ENCODE assay signal across 11 cellular contexts in genomic region chr3:117477214-117477755, GRCh38.
DNase-seq lines count a peak whose midpoint lies in the region; ATAC-seq and TF ChIP-seq lines count a peak whose summit lies in the region.
"Had no signal": no experiment of that assay in that cellular context is flagged by ENCODE, and none has a peak within 500 bp of the region (broad histone marks: within the 10 kb centered on the region; RNA-seq: fewer than 3 reads in every experiment).

No MANE protein-coding gene starts in this region.

- no peaks in the 10 kb centered on the region for H4K20me1 ChIP-seq in osteoblast (ENCODE audit: insufficient read depth, low read length)

- H2BK12ac ChIP-seq in mesenchymal stem cell (ENCODE audit: low read length in 2 of 2), result no peak overlapping the region

- no peak overlapping the region for H3K4me2 ChIP-seq in osteoblast (ENCODE audit: insufficient read depth, low read length)
- H3K4me2 ChIP-seq in mesenchymal stem cell (ENCODE audit: low read length, poor library complexity, severe bottlenecking), result no peak overlapping the region

- WGBS in mesenchymal stem cell, result 80% methylated on average over 6 of the region's 6 CpGs

- H3K4me1 ChIP-seq in osteoblast (ENCODE audit: insufficient read depth, low read length), result no peaks in the 10 kb centered on the region
- H3K4me1 ChIP-seq in mesenchymal stem cell (ENCODE audit: control insufficient read depth, insufficient read depth, low read depth, low read length), result no peaks in the 10 kb centered on the region
- H3K4me1 ChIP-seq: Caco-2 had no signal

- H3K4ac ChIP-seq in mesenchymal stem cell (ENCODE audit: low read depth in 1 of 2, low read length in 2 of 2), result no peak overlapping the region

- H4K8ac ChIP-seq in mesenchymal stem cell (ENCODE audit: low read length), result no peak overlapping the region

- no peak overlapping the region for H3K9ac ChIP-seq in mesenchymal stem cell (ENCODE audit: low read length)

- H3K79me2 ChIP-seq in osteoblast (ENCODE audit: insufficient read depth, low read length), result no peaks in the 10 kb centered on the region

- no peak overlapping the region for H4K91ac ChIP-seq in mesenchymal stem cell (ENCODE audit: low read length)

- H3K27me3 ChIP-seq in osteoblast (ENCODE audit: insufficient read depth, low read length) (no peaks in the 10 kb centered on the region), mesenchymal stem cell (ENCODE audit: control insufficient read depth in 1 of 2, insufficient read depth in 1 of 2, low read length in 2 of 2) (no peaks in the 10 kb centered on the region)

- H2BK120ac ChIP-seq in mesenchymal stem cell (ENCODE audit: low read depth, low read length), result no peak overlapping the region

- H3K9me3 ChIP-seq in osteoblast (ENCODE audit: low read depth, low read length), result no peaks in the 10 kb centered on the region
- no peaks in the 10 kb centered on the region for H3K9me3 ChIP-seq in mesenchymal stem cell (ENCODE audit: control insufficient read depth, low read length)
- H3K9me3 ChIP-seq: Caco-2, HAP-1 had no signal

- H3K79me1 ChIP-seq in mesenchymal stem cell (replicated peaks; ENCODE audit: low read length, poor library complexity, severe bottlenecking), result no peaks in the 10 kb centered on the region

- H2AK5ac ChIP-seq in mesenchymal stem cell (ENCODE audit: low read length, severe bottlenecking), result no peak overlapping the region

- H2BK15ac ChIP-seq in mesenchymal stem cell (ENCODE audit: low read depth, poor library complexity, severe bottlenecking), result no peak overlapping the region

- H3K27ac ChIP-seq in osteoblast (ENCODE audit: low read depth, low read length), result no peak overlapping the region
- H3K27ac ChIP-seq in mesenchymal stem cell (ENCODE audit: low read length, poor library complexity, severe bottlenecking), result no peak overlapping the region
- H3K27ac ChIP-seq: 22Rv1 had no signal

- no peak overlapping the region for H3K4me3 ChIP-seq in osteoblast (ENCODE audit: insufficient read depth, low read length)
- no peak overlapping the region for H3K4me3 ChIP-seq in mesenchymal stem cell (ENCODE audit: insufficient read depth in 1 of 2, low read depth in 1 of 2, low read length in 2 of 2)
- H3K4me3 ChIP-seq: HAP-1 had no signal

- H2AFZ ChIP-seq in osteoblast (ENCODE audit: low read length) (no peak overlapping the region), mesenchymal stem cell (ENCODE audit: low read depth, low read length) (no peak overlapping the region)

- no peaks in the 10 kb centered on the region for H3K36me3 ChIP-seq in osteoblast (ENCODE audit: insufficient read depth, low read length)
- no peaks in the 10 kb centered on the region for H3K36me3 ChIP-seq in mesenchymal stem cell (ENCODE audit: control insufficient read depth in 1 of 2, insufficient read depth in 2 of 2, low read depth in 1 of 2, low read length in 2 of 2)
- H3K36me3 ChIP-seq: HAP-1 had no signal

- no peak overlapping the region for H3K14ac ChIP-seq in mesenchymal stem cell (ENCODE audit: low read length in 2 of 2)

- no peak for TF ChIP-seq CTCF in osteoblast (IDR thresholded peaks at IDR 0.05; ENCODE audit: extremely low read depth, low read depth, low read length)

- H3K23ac ChIP-seq in mesenchymal stem cell (ENCODE audit: low read length in 2 of 2), result no peak overlapping the region

- no peak overlapping the region for H2BK5ac ChIP-seq in mesenchymal stem cell (ENCODE audit: low read depth, low read length, poor library complexity, severe bottlenecking)

- no peak overlapping the region for H3K18ac ChIP-seq in mesenchymal stem cell (ENCODE audit: low read depth in 1 of 2, low read length in 2 of 2)

- peak; percentile 11 for DNase-seq in DMS53 (lab: John Stamatoyannopoulos, UW)
- no peak for DNase-seq in DMS53 treated with DMSO at 0.1 percent for 48 hours (lab: John Stamatoyannopoulos, UW; ENCODE audit: unreplicated experiment)
- DNase-seq in left lobe of liver (ENCODE audit: low spot score), result no peak
- peak; percentile 3 for DNase-seq in osteoblast (ENCODE audit: insufficient read length, low spot score, missing footprints)
- no peak for DNase-seq in NCI-H748 (lab: John Stamatoyannopoulos, UW; ENCODE audit: unreplicated experiment)
- no peak for DNase-seq in mesenchymal stem cell
- DNase-seq in NCI-H146 (lab: John Stamatoyannopoulos, UW), result no peak
- DNase-seq: CD8-positive, alpha-beta memory T cell had no signal

- peak; percentile 48 for ATAC-seq in left lobe of liver

Comparison
In these comparisons a context has a peak if more than half of its experiments do, and no peak if none do; other contexts are left out.
1. DNase-seq: peak in DMS53 (single experiment) and osteoblast (single experiment); none in DMS53 treated with DMSO at 0.1 percent for 48 hours (single experiment), left lobe of liver (single experiment), NCI-H748 (single experiment), mesenchymal stem cell (single experiment) and NCI-H146 (single experiment).